Comparison of ENCODE assay signal across 1 cellular context in the genomic region with DNA sequence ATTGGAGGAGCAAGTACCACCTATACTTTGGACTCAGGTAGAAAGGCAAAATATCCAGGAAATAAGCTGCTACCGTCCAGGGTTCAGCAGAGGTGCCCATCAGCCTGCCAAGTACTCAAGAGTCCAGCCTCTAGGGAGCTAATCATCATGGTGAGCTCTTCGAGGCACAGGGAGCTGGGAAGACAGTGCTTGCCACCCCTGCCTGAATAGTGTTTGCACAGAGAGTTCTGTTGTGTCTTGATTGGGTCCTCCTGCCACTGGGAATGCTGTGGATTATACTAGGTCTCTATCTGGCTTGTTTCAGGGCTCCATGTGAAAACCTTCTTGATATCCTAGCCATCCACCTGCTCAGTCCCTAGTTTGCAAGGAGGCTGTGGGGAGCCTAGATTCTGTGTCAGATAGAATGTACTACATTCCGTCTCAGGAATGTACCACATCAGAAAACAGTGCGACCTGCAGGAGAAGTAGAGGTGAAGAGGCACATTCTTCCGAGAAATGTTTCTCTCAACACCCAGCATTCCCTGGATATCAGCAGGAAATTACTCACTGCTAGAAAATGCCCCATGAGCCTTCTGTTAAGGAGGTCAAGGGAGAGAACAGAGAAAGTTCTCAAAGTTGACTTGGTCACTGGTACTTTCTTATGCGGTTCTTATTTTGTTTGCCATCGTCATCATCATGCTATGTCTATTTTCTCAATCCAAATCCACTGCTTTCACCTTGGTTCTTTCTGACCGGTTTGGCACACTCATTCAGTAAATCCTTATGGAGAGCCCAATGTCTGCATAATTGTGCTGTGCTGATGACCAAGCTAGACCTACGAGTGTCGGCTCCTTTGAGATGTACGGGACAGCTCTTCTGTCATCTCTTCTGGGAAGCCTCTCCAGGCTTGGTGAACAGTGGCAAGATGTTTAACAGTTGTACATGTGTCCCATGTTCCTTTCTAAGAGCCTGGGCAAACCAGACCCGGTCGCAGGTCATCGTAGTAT.
A peak's percentile ranks its signal among the peaks of the same experiment; 100 is the strongest.
TF ChIP-seq lines count a peak whose summit lies in the region.

No MANE protein-coding gene starts in this region.

TF ChIP-seq in HepG2, 621 proteins besides CTCF, POLR2A, EP300 and RAD21:
- TF ChIP-seq TSC22D2 (CRISPR knock-in tag; IDR thresholded peaks at IDR 0.05; ENCODE audit: borderline replicate concordance) (no peak), KAT8 (CRISPR knock-in tag; IDR thresholded peaks at IDR 0.05) (no peak), TEAD3 (CRISPR knock-in tag; optimal IDR thresholded peaks at IDR 0.05; ENCODE audit: borderline replicate concordance) (peak; percentile 9), MLXIP (CRISPR knock-in tag; IDR thresholded peaks at IDR 0.05; ENCODE audit: borderline replicate concordance) (no peak)
- TF ChIP-seq, protein P1, sequence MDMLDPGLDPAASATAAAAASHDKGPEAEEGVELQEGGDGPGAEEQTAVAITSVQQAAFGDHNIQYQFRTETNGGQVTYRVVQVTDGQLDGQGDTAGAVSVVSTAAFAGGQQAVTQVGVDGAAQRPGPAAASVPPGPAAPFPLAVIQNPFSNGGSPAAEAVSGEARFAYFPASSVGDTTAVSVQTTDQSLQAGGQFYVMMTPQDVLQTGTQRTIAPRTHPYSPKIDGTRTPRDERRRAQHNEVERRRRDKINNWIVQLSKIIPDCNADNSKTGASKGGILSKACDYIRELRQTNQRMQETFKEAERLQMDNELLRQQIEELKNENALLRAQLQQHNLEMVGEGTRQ (IDR thresholded peaks at IDR 0.05; ENCODE audit: low read depth, low read length) = 0 out of 2 replicates have a peak, but pooled peaks have one; percentile 13
- TF ChIP-seq, protein P1 (CRISPR knock-in tag; IDR thresholded peaks at IDR 0.05; ENCODE audit: borderline replicate concordance) = no peak
- TF ChIP-seq, protein P2, sequence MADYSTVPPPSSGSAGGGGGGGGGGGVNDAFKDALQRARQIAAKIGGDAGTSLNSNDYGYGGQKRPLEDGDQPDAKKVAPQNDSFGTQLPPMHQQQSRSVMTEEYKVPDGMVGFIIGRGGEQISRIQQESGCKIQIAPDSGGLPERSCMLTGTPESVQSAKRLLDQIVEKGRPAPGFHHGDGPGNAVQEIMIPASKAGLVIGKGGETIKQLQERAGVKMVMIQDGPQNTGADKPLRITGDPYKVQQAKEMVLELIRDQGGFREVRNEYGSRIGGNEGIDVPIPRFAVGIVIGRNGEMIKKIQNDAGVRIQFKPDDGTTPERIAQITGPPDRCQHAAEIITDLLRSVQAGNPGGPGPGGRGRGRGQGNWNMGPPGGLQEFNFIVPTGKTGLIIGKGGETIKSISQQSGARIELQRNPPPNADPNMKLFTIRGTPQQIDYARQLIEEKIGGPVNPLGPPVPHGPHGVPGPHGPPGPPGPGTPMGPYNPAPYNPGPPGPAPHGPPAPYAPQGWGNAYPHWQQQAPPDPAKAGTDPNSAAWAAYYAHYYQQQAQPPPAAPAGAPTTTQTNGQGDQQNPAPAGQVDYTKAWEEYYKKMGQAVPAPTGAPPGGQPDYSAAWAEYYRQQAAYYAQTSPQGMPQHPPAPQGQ (CRISPR knock-in tag; IDR thresholded peaks at IDR 0.05; ENCODE audit: borderline replicate concordance) = 0 out of 2 replicates have a peak, but pooled peaks have one; percentile 28
